ENCODE assay signal across 9 cellular contexts in the genomic region with DNA sequence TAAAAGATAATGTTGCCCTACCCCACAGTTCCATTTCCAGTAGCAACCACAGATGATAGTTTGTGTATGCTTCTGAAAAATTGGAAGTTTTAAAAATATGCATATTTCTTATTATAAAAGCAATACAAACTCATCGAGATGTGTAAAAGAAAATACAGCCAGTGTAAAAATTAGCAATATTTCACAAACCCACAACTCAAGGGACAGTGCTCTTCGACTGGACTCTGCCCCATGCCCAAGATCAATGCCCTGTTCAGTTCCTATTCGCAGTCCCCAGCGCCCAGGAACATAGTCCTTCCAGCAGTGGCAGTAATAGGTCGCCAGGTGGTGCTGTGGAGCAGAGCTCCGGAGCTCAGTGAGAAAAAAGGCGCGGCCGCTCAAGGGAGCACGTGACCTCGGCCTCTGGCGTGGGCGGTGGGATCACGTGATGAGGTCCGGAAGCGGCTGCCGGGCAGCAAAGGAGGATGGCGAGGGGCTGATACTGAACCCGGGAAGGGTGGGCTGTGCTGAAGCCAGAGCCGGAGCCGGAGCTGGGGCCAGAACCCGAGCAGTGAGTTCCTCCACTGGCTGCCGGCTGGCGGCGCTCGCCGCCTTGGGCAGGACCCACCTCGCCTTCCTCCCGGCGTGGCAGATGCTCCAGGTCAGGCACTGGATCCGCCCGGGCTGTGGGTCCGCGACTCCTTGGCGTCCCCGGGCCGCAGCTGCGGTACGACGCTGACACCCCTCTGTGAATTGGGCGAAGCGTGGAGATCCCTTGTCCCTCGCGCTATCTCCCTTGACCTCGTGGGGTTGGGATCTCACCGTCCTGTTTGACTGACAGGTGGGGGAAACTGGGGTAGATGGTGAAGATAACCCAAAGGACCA. TPM values are rescaled to one million over a fixed set of nuclear protein-coding genes. Genes with fewer than 3 reads are reported as not detected.
DNase-seq lines count a peak whose midpoint lies in the region; ATAC-seq, FAIRE-seq and TF ChIP-seq lines count a peak whose summit lies in the region.
"Had no signal": no experiment of that assay in that cellular context is flagged by ENCODE, and none has a peak within 500 bp of the region (broad histone marks: within the 10 kb centered on the region; RNA-seq: fewer than 3 reads in every experiment).

A gene (plus strand): TSS at position 430 of the 864 bp plus-strand sequence. CDS start 11,190 bp downstream, outside the sequence.

- H3K9me3 ChIP-seq in WERI-Rb-1 (ENCODE audit: severe bottlenecking): no peaks in the 10 kb centered on the region

- DNase-seq in AG08396 (ENCODE audit: low spot score): peak; percentile 93
- peak; percentile 76 for DNase-seq in NCI-H2171 treated with DMSO at 0.1 percent for 48 hours (lab: John Stamatoyannopoulos, UW)
- peak; percentile 95 for DNase-seq in WERI-Rb-1
- peak; percentile 81 for DNase-seq in bronchial epithelial cell (ENCODE audit: low read depth)
- peak; percentile 94 for DNase-seq in iPS-NIHi7 (ENCODE audit: extremely low spot score)
- DNase-seq in smooth muscle cell of the brain vasculature (ENCODE audit: low read depth, low spot score): peak; percentile 83

- no peak for FAIRE-seq in bronchial epithelial cell (lab: Jason Lieb, UNC)
- FAIRE-seq: TTC549 had no signal

- H3K27me3 ChIP-seq in WERI-Rb-1 (ENCODE audit: insufficient read depth, low read depth, severe bottlenecking) (no peaks in the 10 kb centered on the region), bronchial epithelial cell (ENCODE audit: control insufficient read depth, insufficient read depth, low read length) (peaks cover 2% of the 10 kb centered on the region)

- peak within 1 kb of the TSS; percentile 69 for H3K4me3 ChIP-seq in WERI-Rb-1 (ENCODE audit: low read depth, low read length)
- H3K4me3 ChIP-seq in bronchial epithelial cell (ENCODE audit: low read depth, low read length): peak within 1 kb of the TSS; percentile 51

- TF ChIP-seq CTCF in WERI-Rb-1 (IDR thresholded peaks at IDR 0.05; ENCODE audit: low read depth, low read length) (peak; percentile 79), bronchial epithelial cell (IDR thresholded peaks at IDR 0.05; ENCODE audit: insufficient read depth, low read length, severe bottlenecking) (peak; percentile 93)

- no peaks in the 10 kb centered on the region for H3K36me3 ChIP-seq in WERI-Rb-1
- H3K36me3 ChIP-seq in bronchial epithelial cell (ENCODE audit: control insufficient read depth, insufficient read depth, low read length): no peaks in the 10 kb centered on the region

- ATAC-seq in GM18870 (IDR thresholded peaks at IDR 0.05; ENCODE audit: unreplicated experiment): peak; percentile 71
- peak; percentile 84 for ATAC-seq in HG03108 (IDR thresholded peaks at IDR 0.05; ENCODE audit: unreplicated experiment)

- peak within 1 kb of the TSS; percentile 47; the same call in 1 of the 2 replicates for H3K27ac ChIP-seq in WERI-Rb-1

RNA-seq across cellular contexts. Expression of the gene that starts here (rescaled TPM):
- 4.5 and 4.9 TPM in 2 replicates for total RNA-seq in bronchial epithelial cell

Comparison
In these comparisons a context has a peak if more than half of its experiments do, and no peak if none do; other contexts are left out.
1. Peak in every context shown above with its lines: DNase-seq, ATAC-seq, H3K4me3 ChIP-seq and H3K27ac ChIP-seq.